ENCODE assay signal across 23 cellular contexts in the genomic region with DNA sequence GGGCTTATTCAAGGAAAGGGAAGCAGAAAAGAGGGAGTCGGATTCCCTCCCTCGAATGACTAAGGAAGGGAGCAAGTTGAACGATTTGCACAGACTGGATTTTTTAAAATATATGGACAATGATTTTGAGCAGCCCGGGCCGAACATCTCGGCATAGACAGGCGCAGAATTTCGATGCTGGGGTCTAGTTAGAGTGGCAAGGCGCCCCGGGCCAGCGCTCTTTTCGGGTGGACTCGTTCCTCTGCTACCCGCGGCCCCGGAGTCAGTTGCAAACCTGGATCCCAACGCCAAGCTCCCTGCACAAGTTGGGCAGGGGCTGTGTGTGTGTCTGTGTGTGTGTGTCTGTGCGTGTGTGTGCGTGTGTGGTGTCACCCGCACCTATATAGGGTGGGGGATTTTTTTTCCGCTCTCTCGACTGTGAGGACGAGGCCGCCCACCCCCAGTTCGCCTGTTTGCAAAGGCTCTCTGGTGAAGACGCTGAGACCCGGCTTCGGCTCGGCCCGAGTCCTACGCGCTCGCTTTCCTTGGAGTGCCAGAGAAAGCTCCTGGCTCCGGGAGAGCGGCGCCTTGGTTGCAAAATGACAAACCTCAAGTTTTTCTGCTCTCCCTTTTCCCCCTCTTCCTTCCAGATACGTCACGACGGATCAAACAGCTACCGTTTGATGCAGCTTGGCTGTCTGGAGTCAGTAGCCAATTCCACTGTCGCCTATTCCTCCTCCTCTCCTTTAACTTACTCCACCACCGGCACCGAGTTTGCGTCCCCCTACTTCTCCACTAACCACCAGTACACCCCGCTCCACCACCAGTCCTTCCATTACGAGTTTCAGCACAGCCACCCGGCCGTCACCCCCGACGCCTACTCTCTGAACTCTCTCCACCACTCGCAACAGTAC. TPM values are rescaled to one million over a fixed set of nuclear protein-coding genes. Genes with fewer than 3 reads are reported as not detected.
A peak's percentile ranks its signal among the peaks of the same experiment; 100 is the strongest.
DNase-seq lines count a peak whose midpoint lies in the region; ATAC-seq, FAIRE-seq and TF ChIP-seq lines count a peak whose summit lies in the region.
"Had no signal": no experiment of that assay in that cellular context is flagged by ENCODE, and none has a peak within 500 bp of the region (broad histone marks: within the 10 kb centered on the region; RNA-seq: fewer than 3 reads in every experiment).

No MANE protein-coding gene starts in this region.

- intact Hi-C loops in pancreas (cut with DNase I): no loop called here

- peaks cover 18% of the 10 kb centered on the region for H3F3A ChIP-seq in GM23338 (replicated peaks; ENCODE audit: low read depth)

- TF ChIP-seq CTCF in GM23338 (conservative IDR thresholded peaks at IDR 0.05; ENCODE audit: low read depth in 2 of 2) (no peak), pancreas (IDR thresholded peaks at IDR 0.05) (no peak)

- peaks cover 53% of the 10 kb centered on the region for H3K4me1 Mint-ChIP-seq in GM23338

- H4K20me1 ChIP-seq in GM23338 (replicated peaks; ENCODE audit: insufficient read depth): peaks cover 39% of the 10 kb centered on the region

- peak; percentile 73 for DNase-seq in DMS53 (lab: John Stamatoyannopoulos, UW)
- peak; percentile 70 for DNase-seq in GM23338 (ENCODE audit: low spot score)
- DNase-seq in ecto neural progenitor cell (ENCODE audit: low spot score): peak; percentile 70
- peak; percentile 57 for DNase-seq in islet precursor cell
- DNase-seq in pancreas: no peak
- DNase-seq: activated CD4-positive, alpha-beta T cell treated with anti-CD3 and anti-CD28 coated beads for 48 hours; activated naive CD4-positive, alpha-beta T cell treated with Interleukin-2 at 50 U/mL for 16 hours; EL; HCEC 1CT; hypothalamus; KG1; NCI-H2081; NCI-H526; OCI-M1; substantia nigra had no signal

- ATAC-seq in GM23338 (peak; percentile 34), pancreas (no peak), GM21360 (IDR thresholded peaks at IDR 0.05; ENCODE audit: unreplicated experiment) (no peak), GM19023 (IDR thresholded peaks at IDR 0.05; ENCODE audit: unreplicated experiment) (no peak), GM19351 (IDR thresholded peaks at IDR 0.05; ENCODE audit: unreplicated experiment) (no peak)

- H3K79me2 ChIP-seq in GM23338 (replicated peaks; ENCODE audit: insufficient read depth): no peaks in the 10 kb centered on the region

- no peak for FAIRE-seq in pancreas (lab: Jason Lieb, UNC)
- FAIRE-seq: endometrium, GM19239 had no signal

- peaks cover 100% of the 10 kb centered on the region for H3K27me3 Mint-ChIP-seq in GM23338 (ENCODE audit: insufficient read depth, low read depth, poor library complexity)

- H3K4me3 ChIP-seq in GM23338 (peak overlapping the region; percentile 70), pancreas (no peak overlapping the region)
- H3K4me3 ChIP-seq: SJSA1 had no signal

- H3K27ac ChIP-seq in GM23338 (ENCODE audit: low read depth): no peak overlapping the region
- no peak overlapping the region for H3K27ac ChIP-seq in pancreas
- H3K27ac ChIP-seq: SJSA1 had no signal

- WGBS in pancreas, 2 donors: 1 to 2% methylated on average over 51 of the region's 51 CpGs

- H3K27me3 ChIP-seq in GM23338 (ENCODE audit: insufficient read depth) (peaks cover 100% of the 10 kb centered on the region), pancreas (peaks cover 0 to 5% (median 0%) of the 10 kb centered on the region in 4 donors)

- H3K9me3 Mint-ChIP-seq in GM23338: no peaks in the 10 kb centered on the region; the same call in 2 of the 3 replicates

- H3K9me3 ChIP-seq in pancreas: no peaks in the 10 kb centered on the region
- H3K9me3 ChIP-seq: SJSA1 had no signal

- peaks cover 85% of the 10 kb centered on the region for H3K4me1 ChIP-seq in GM23338 (ENCODE audit: insufficient read depth)
- H3K4me1 ChIP-seq in pancreas: no peaks in the 10 kb centered on the region
- H3K4me1 ChIP-seq: SJSA1 had no signal

- H3K9me2 ChIP-seq in GM23338 (ENCODE audit: insufficient read depth): no peaks in the 10 kb centered on the region

- H2AFZ ChIP-seq in GM23338: peak overlapping the region; percentile 72; the same call in 1 of the 2 replicates

- H3K27ac Mint-ChIP-seq in GM23338: no peak overlapping the region

- H3K36me3 Mint-ChIP-seq in GM23338 (ENCODE audit: low read depth): no peaks in the 10 kb centered on the region

- H3K4me3 Mint-ChIP-seq in GM23338: peak overlapping the region; percentile 69

- peak overlapping the region; percentile 92 for H3K4me2 ChIP-seq in GM23338

- H3K36me3 ChIP-seq in GM23338 (ENCODE audit: insufficient read depth) (no peaks in the 10 kb centered on the region), pancreas (no peaks in the 10 kb centered on the region)
- H3K36me3 ChIP-seq: SJSA1 had no signal

TF ChIP-seq in GM23338, 12 proteins besides CTCF, POLR2A, EP300 and RAD21 (continues in another document):
- TF ChIP-seq POLR2AphosphoS5 (IDR thresholded peaks at IDR 0.05; ENCODE audit: low read depth): no peak
- no peak for TF ChIP-seq ZNF331 (CRISPR knock-in tag; IDR thresholded peaks at IDR 0.05; ENCODE audit: low read depth)
- TF ChIP-seq CREB1 (CRISPR knock-in tag; IDR thresholded peaks at IDR 0.05; ENCODE audit: low read depth): 0 out of 2 replicates have a peak, but pooled peaks have one; percentile 61
- no peak for TF ChIP-seq ETS1 (IDR thresholded peaks at IDR 0.05)
- no peak for TF ChIP-seq JUNB (IDR thresholded peaks at IDR 0.05; ENCODE audit: unreplicated experiment)
- TF ChIP-seq EZH2phosphoT487 (IDR thresholded peaks at IDR 0.05; ENCODE audit: unreplicated experiment): peak; percentile 87
- TF ChIP-seq STAT1 (IDR thresholded peaks at IDR 0.05; ENCODE audit: unreplicated experiment): no peak
- TF ChIP-seq NANOG (IDR thresholded peaks at IDR 0.05; ENCODE audit: borderline replicate concordance): no peak
- no peak for TF ChIP-seq REST (IDR thresholded peaks at IDR 0.05; ENCODE audit: unreplicated experiment)
- TF ChIP-seq EZH2 (IDR thresholded peaks at IDR 0.05; ENCODE audit: low read depth, unreplicated experiment): peak; percentile 70

RNA-seq across cellular contexts. Expression of gene TFAP2D, which starts 1.4 kb away (rescaled TPM):
- total RNA-seq in GM23338 (2014; rRNA removed; shearing (Covaris generic)): not detected in 2 replicates
- not detected in 2 replicates for polyA plus RNA-seq in GM23338 (2016; fragmentation: Nextera tagmentation; extraction: Ambion mirVana)
- not detected for total RNA-seq in pancreas
- polyA plus RNA-seq in pancreas: not detected
- total RNA-seq: liver, omental fat pad, SJSA1 had no signal
- polyA plus RNA-seq: liver had no signal

Comparison
In these comparisons a context has a peak if more than half of its experiments do, and no peak if none do; other contexts are left out.
1. DNase-seq: peak in DMS53 (single experiment), GM23338 (single experiment), ecto neural progenitor cell (single experiment) and islet precursor cell (single experiment); none in pancreas (0 of 6).